27 cellular contexts compared by ENCODE assay signal in genomic region chr12:79402626-79403025, GRCh38.
A peak's percentile ranks its signal among the peaks of the same experiment; 100 is the strongest.
DNase-seq lines count a peak whose midpoint lies in the region; TF ChIP-seq lines count a peak whose summit lies in the region.
"Had no signal": no experiment of that assay in that cellular context is flagged by ENCODE, and none has a peak within 500 bp of the region (broad histone marks: within the 10 kb centered on the region; RNA-seq: fewer than 3 reads in every experiment).

No MANE protein-coding gene starts in this region.

- no peaks in the 10 kb centered on the region for H3K4me1 ChIP-seq in parathyroid adenoma
- H3K4me1 ChIP-seq: breast epithelium, heart right ventricle, prostate gland, sigmoid colon, uterus had no signal

- no peak overlapping the region for H3K27ac ChIP-seq in parathyroid adenoma
- H3K27ac ChIP-seq: breast epithelium, epithelial cell of prostate, heart right ventricle, neutrophil, sigmoid colon had no signal

- no peak overlapping the region for H3K9ac ChIP-seq in parathyroid adenoma

- peak overlapping the region; percentile 16 for H2AFZ ChIP-seq in parathyroid adenoma

- H3K79me2 ChIP-seq in parathyroid adenoma, result no peaks in the 10 kb centered on the region

- H3K27me3 ChIP-seq in parathyroid adenoma (ENCODE audit: control insufficient read depth, insufficient read depth, low read length), result no peaks in the 10 kb centered on the region
- H3K27me3 ChIP-seq: breast epithelium, heart right ventricle, neutrophil, sigmoid colon, uterus had no signal

- H3K36me3 ChIP-seq in parathyroid adenoma (ENCODE audit: control insufficient read depth, insufficient read depth, low read length), result no peaks in the 10 kb centered on the region
- H3K36me3 ChIP-seq: breast epithelium, heart right ventricle, neutrophil, prostate gland, sigmoid colon, uterus had no signal

- H3K4me3 ChIP-seq in fibroblast of mammary gland (ENCODE audit: control insufficient read depth, low read depth, low read length), result no peak overlapping the region
- no peak overlapping the region for H3K4me3 ChIP-seq in parathyroid adenoma (ENCODE audit: low read depth, low read length)
- H3K4me3 ChIP-seq: breast epithelium, heart right ventricle, prostate gland, sigmoid colon, uterus had no signal

- H3K9me3 ChIP-seq in parathyroid adenoma (ENCODE audit: control insufficient read depth, low read length), result no peaks in the 10 kb centered on the region
- H3K9me3 ChIP-seq: breast epithelium, heart right ventricle, neutrophil, prostate gland, sigmoid colon, uterus had no signal

- H3K4me2 ChIP-seq in parathyroid adenoma (ENCODE audit: low read length), result no peak overlapping the region

- TF ChIP-seq CTCF in fibroblast of mammary gland (conservative IDR thresholded peaks at IDR 0.05; ENCODE audit: control insufficient read depth, insufficient read depth, low read depth, low read length) (no peak), parathyroid adenoma (IDR thresholded peaks at IDR 0.05) (no peak)

- DNase-seq in EL (peak; percentile 55), NCI-H226 (peak; percentile 51), fibroblast of mammary gland (ENCODE audit: low read depth) (peak; percentile 46), DMS79 treated with DMSO at 0.1 percent for 48 hours (lab: John Stamatoyannopoulos, UW) (no peak), NCI-H2029 treated with DMSO at 0.1 percent for 48 hours (lab: John Stamatoyannopoulos, UW) (no peak), MV-4-11 (lab: John Stamatoyannopoulos, UW) (no peak), CD1c-positive myeloid dendritic cell (ENCODE audit: extremely low spot score) (no peak)
- DNase-seq: activated CD4-positive, alpha-beta T cell treated with anti-CD3 and anti-CD28 coated beads for 48 hours; activated naive CD4-positive, alpha-beta T cell; activated T-cell treated with anti-CD3 and anti-CD28 coated beads, Interleukin-2, amount 50 U/mL, for 48 hours; CD8-positive, alpha-beta memory T cell; effector CD4-positive, alpha-beta T cell; foreskin melanocyte; GF-D8; heart right ventricle; KG1; NCI-H1436 treated with DMSO at 0.1 percent for 48 hours; sigmoid colon; stimulated activated CD4-positive, alpha-beta T cell treated with anti-CD3 and anti-CD28 coated beads, Interleukin-15, amount 100 ng/mL, for 24 hours; stimulated activated naive B cell treated with anti-CD40 and anti-IgM and Interleukin-4, amounts not matched to agents 10 μg/mL and 1 μg/mL and 100 μg/mL, for 72 hours; T-helper 2 cell; uterus had no signal

Comparison
In these comparisons a context has a peak if more than half of its experiments do, and no peak if none do; other contexts are left out.
1. DNase-seq: peak in EL (single experiment), NCI-H226 (single experiment) and fibroblast of mammary gland (single experiment); none in DMS79 treated with DMSO at 0.1 percent for 48 hours (single experiment), NCI-H2029 treated with DMSO at 0.1 percent for 48 hours (single experiment), MV-4-11 (single experiment) and CD1c-positive myeloid dendritic cell (single experiment).